ENCODE assay signal across 8 cellular contexts in the genomic region with DNA sequence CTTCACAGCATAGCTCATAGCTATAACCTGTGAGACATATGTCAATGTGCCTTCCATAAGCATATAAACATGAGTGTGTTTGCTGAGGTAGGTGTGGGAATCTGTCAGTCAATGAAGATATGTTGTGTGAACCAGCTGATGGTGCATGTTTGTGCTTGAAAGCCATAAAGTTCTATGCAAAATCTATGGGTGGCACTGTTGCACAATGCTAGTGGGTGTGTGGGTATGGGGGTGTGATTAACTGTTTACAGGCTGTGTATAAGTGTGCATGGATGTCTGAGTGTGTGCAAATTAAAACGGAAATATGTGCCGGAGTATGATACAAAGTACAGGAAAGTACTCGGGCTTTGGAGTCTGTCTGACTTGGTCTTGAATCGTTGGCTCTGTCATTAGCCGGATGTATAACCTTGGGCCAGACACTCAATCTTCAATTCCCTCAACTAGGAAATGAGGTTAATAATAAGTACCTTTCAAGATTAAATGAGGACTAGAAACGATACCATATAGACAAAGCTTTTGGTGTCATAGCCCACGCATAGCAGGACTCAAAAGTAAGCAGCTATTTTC. TPM values are rescaled to one million over a fixed set of nuclear protein-coding genes. Genes with fewer than 3 reads are reported as not detected.
DNase-seq lines count a peak whose midpoint lies in the region; ATAC-seq and TF ChIP-seq lines count a peak whose summit lies in the region.

No MANE protein-coding gene starts in this region.

- peaks cover 0 to 3% (median 0%) of the 10 kb centered on the region in 11 donors for H3K9me3 Mint-ChIP-seq in naive thymus-derived CD4-positive, alpha-beta T cell

- intact Hi-C loops in naive thymus-derived CD4-positive, alpha-beta T cell (cut with micrococcal nuclease): loop anchor here (1.0 to 5.0 kb wide), 24 partner anchors 18 to 882 kb away; a partner anchor contains a TSS
- intact Hi-C loops in transverse colon (cut with DNase I; ENCODE audit: low total_unique reads): loop anchor here (5.0 kb wide), 1 partner anchor 118 kb away; no protein-coding TSS in a partner anchor

- ATAC-seq in naive thymus-derived CD4-positive, alpha-beta T cell: peak; percentile 82

- 5% methylated on average over 7 of the region's 7 CpGs for WGBS in transverse colon (ENCODE audit: low coverage in 1 of 2), 2 donors

- TF ChIP-seq EP300 in transverse colon (IDR thresholded peaks at IDR 0.05; ENCODE audit: low read depth): no peak

- CTCF ChIA-PET in naive thymus-derived CD4-positive, alpha-beta T cell (lab: Charles Lee): interaction anchor here (0.6 to 4.6 kb wide), 35 partner anchors 9 to 759 kb away, joined by 3 to 100 read pairs (median 6); a partner anchor contains a TSS

- in situ Hi-C loops in transverse colon (cut with MboI; ENCODE audit: low pct_ligation_motif_present in 1 of 4, low pct_unique_long_range_greater_than_20kb in 1 of 4, low sequenced_read_pairs in 3 of 4): no loop called here

- TF ChIP-seq POLR2A in erythroblast (IDR thresholded peaks at IDR 0.05; ENCODE audit: low read length) (no peak), transverse colon (IDR thresholded peaks at IDR 0.05) (no peak)

- H3K4me3 ChIP-seq in naive thymus-derived CD4-positive, alpha-beta T cell (ENCODE audit: low read length): peak overlapping the region; percentile 71
- H3K4me3 ChIP-seq in transverse colon: peak overlapping the region in 1 of 4 donors; percentile 63

- DNase-seq in activated gamma-delta T cell treated with Interleukin-2 at 50 U/mL for 16 hours: peak; percentile 69
- no peak for DNase-seq in activated gamma-delta T cell (lab: John Stamatoyannopoulos, UW)
- peak; percentile 24 for DNase-seq in NCI-H2227 treated with DMSO at 0.1 percent for 48 hours (lab: John Stamatoyannopoulos, UW)
- peak; percentile 54 for DNase-seq in activated CD8-positive, alpha-beta memory T cell treated with anti-CD3 and anti-CD28 coated beads, Interleukin-2, amount 50 U/mL, for 4 hours
- DNase-seq in erythroblast (lab: John Stamatoyannopoulos, UW): peak; percentile 75 to 76
- DNase-seq in naive thymus-derived CD4-positive, alpha-beta T cell: peak in 8 of 9 donors; percentile 54 to 88 (median 84)
- peak; percentile 72 for DNase-seq in transverse colon
- DNase-seq in AG08396 (ENCODE audit: low spot score): no peak

- TF ChIP-seq CTCF in transverse colon (IDR thresholded peaks at IDR 0.05): peak in 1 of 5 experiments; percentile 1

- H3K27ac Mint-ChIP-seq in naive thymus-derived CD4-positive, alpha-beta T cell: peak overlapping the region; percentile 73 to 98 (median 96)

- H3K36me3 ChIP-seq in naive thymus-derived CD4-positive, alpha-beta T cell (ENCODE audit: control insufficient read depth in 2 of 3, insufficient read depth in 3 of 3, low read length in 3 of 3): no peaks in the 10 kb centered on the region
- H3K36me3 ChIP-seq in transverse colon: no peaks in the 10 kb centered on the region

- peak overlapping the region; percentile 89 to 100 (median 98) for H3K4me3 Mint-ChIP-seq in naive thymus-derived CD4-positive, alpha-beta T cell

- POLR2A ChIA-PET in naive thymus-derived CD4-positive, alpha-beta T cell (lab: Charles Lee): interaction anchor here (0.6 to 4.6 kb wide), 26 partner anchors 9 to 532 kb away, joined by 3 to 48 read pairs (median 6); a partner anchor contains a TSS

- no peaks in the 10 kb centered on the region for H3K27me3 Mint-ChIP-seq in naive thymus-derived CD4-positive, alpha-beta T cell

- peak overlapping the region; percentile 82 for H3K27ac ChIP-seq in naive thymus-derived CD4-positive, alpha-beta T cell (ENCODE audit: low read depth, low read length)
- H3K27ac ChIP-seq in transverse colon: peak overlapping the region; percentile 89 to 95 (median 93)

- H3K9me3 ChIP-seq in naive thymus-derived CD4-positive, alpha-beta T cell (ENCODE audit: control insufficient read depth in 2 of 3, low read length in 3 of 3): no peaks in the 10 kb centered on the region
- H3K9me3 ChIP-seq in transverse colon: no peaks in the 10 kb centered on the region

- peaks cover 17 to 18% of the 10 kb centered on the region in 2 donors for H3K4me1 ChIP-seq in naive thymus-derived CD4-positive, alpha-beta T cell (ENCODE audit: control insufficient read depth in 2 of 2, insufficient read depth in 2 of 2, low read length in 2 of 2)
- H3K4me1 ChIP-seq in transverse colon: peaks cover 13 to 57% (median 41%) of the 10 kb centered on the region in 4 donors

- peaks cover 0 to 20% (median 0%) of the 10 kb centered on the region in 5 donors for H3K36me3 Mint-ChIP-seq in naive thymus-derived CD4-positive, alpha-beta T cell

- H3K27me3 ChIP-seq in naive thymus-derived CD4-positive, alpha-beta T cell (ENCODE audit: control insufficient read depth in 2 of 2, insufficient read depth in 2 of 2, low read length in 2 of 2): no peaks in the 10 kb centered on the region
- H3K27me3 ChIP-seq in transverse colon: no peaks in the 10 kb centered on the region

- peaks cover 29 to 67% (median 38%) of the 10 kb centered on the region in 7 donors for H3K4me1 Mint-ChIP-seq in naive thymus-derived CD4-positive, alpha-beta T cell

RNA-seq across cellular contexts. Expression of a gene that starts 0.9 kb away (rescaled TPM):
- total RNA-seq in naive thymus-derived CD4-positive, alpha-beta T cell: 10 to 100 TPM; 29.8 to 84.0 (median 59.9) TPM
- polyA plus RNA-seq in naive thymus-derived CD4-positive, alpha-beta T cell: 10 to 100 TPM; 10.2 to 11.7 TPM
- 100 to 1,000 TPM in 1 of 4 donors, 10 to 100 TPM in 3; 58.4 to 146 (median 79.6) TPM for total RNA-seq in transverse colon

Comparison
In these comparisons a context has a peak if more than half of its experiments do, and no peak if none do; other contexts are left out.
1. DNase-seq: peak in activated gamma-delta T cell treated with Interleukin-2 at 50 U/mL for 16 hours (single experiment), NCI-H2227 treated with DMSO at 0.1 percent for 48 hours (single experiment), activated CD8-positive, alpha-beta memory T cell treated with anti-CD3 and anti-CD28 coated beads, Interleukin-2, amount 50 U/mL, for 4 hours (single experiment), erythroblast (2 of 2), naive thymus-derived CD4-positive, alpha-beta T cell (8 of 9) and transverse colon (single experiment); none in activated gamma-delta T cell (single experiment) and AG08396 (single experiment).